7 cellular contexts compared by ENCODE assay signal in the genomic region with DNA sequence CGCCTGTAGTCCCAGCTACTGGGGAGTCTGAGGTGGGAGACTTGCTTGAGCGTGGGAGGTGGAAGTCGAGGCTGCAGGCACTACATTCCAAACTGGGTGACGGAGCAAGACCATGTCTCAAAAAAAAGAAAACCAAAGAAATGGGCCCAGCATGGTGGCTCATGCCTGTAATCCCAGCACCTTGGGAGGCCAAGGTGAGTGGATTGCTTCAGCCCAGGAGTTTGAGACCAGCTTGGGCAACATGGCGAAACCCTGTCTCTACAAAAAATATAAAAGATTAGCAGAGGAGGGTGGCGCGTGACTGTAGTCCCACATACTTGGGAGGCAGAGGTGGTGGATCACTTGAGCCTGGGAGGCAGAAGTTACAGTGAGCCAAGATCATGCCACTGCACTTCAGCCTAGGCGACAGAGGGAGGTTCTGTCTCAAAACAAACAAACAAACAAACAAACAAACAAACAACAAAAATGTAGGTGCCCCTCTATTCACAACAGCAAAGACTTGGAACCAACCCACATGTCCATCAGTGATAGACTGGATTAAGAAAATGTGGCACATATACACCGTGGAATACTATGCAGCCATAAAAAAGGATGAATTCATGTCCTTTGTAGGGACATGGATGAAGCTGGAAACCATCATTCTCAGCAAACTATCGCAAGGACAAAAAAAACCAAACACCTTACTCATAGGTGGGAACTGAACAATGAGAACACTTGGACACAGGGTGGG. TPM values are rescaled to one million over a fixed set of nuclear protein-coding genes. Genes with fewer than 3 reads are reported as not detected.
DNase-seq lines count a peak whose midpoint lies in the region; ATAC-seq and TF ChIP-seq lines count a peak whose summit lies in the region.
"Not testable (repeated sequence)": the region's sequence is repeated elsewhere in the genome, so short reads cannot be mapped to it uniquely, and the experiment has no call there.

No MANE protein-coding gene starts in this region.

- H3K9me3 Mint-ChIP-seq in activated T-cell treated with anti-CD3 and anti-CD28 coated beads, Interleukin-2, amount 50 U/mL, for 72 hours; neural progenitor cell: not testable (repeated sequence)

- TF ChIP-seq EP300 in transverse colon (IDR thresholded peaks at IDR 0.05; ENCODE audit: low read depth) = not testable (repeated sequence)

- 91% methylated on average over 9 to 10 of the region's 10 CpGs for WGBS in esophagus squamous epithelium, 2 donors
- 90 to 91% methylated on average over 10 of the region's 10 CpGs for WGBS in transverse colon (ENCODE audit: low coverage in 1 of 2), 2 donors

- not testable (repeated sequence) for H3K27ac ChIP-seq in DOHH2 (ENCODE audit: low read depth, low read length); OCI-LY3 (ENCODE audit: low read length); neural progenitor cell
- peak overlapping the region in 3 of 4 donors; percentile 73 to 91 (median 87) for H3K27ac ChIP-seq in esophagus squamous epithelium
- peak overlapping the region; percentile 20 to 44 (median 37) for H3K27ac ChIP-seq in transverse colon

- H3K4me1 ChIP-seq in DOHH2 (ENCODE audit: control insufficient read depth, low read length) = peaks cover 81% of the 10 kb centered on the region
- H3K4me1 ChIP-seq in OCI-LY3 (ENCODE audit: low read length) = peaks cover 52% of the 10 kb centered on the region
- H3K4me1 ChIP-seq in esophagus squamous epithelium = peaks cover 33 to 76% (median 38%) of the 10 kb centered on the region in 3 donors
- H3K4me1 ChIP-seq in neural progenitor cell = peaks cover 36% of the 10 kb centered on the region
- peaks cover 11 to 20% (median 13%) of the 10 kb centered on the region in 4 donors for H3K4me1 ChIP-seq in transverse colon

- H3K9me2 ChIP-seq in DOHH2 (replicated peaks; ENCODE audit: control insufficient read depth, low read length) = not testable (repeated sequence)

- H3K79me2 ChIP-seq in DOHH2 (ENCODE audit: control insufficient read depth, low read length); OCI-LY3 (ENCODE audit: low read length); neural progenitor cell (ENCODE audit: low read depth): not testable (repeated sequence)

- H3K4me3 Mint-ChIP-seq in T-helper 17 cell; activated T-cell treated with anti-CD3 and anti-CD28 coated beads, Interleukin-2, amount 50 U/mL, for 72 hours; neural progenitor cell: not testable (repeated sequence)

- intact Hi-C loops in esophagus squamous epithelium (cut with DNase I); transverse colon (cut with DNase I; ENCODE audit: low total_unique reads): not testable (repeated sequence)

- H3K27ac Mint-ChIP-seq in T-helper 17 cell (peak overlapping the region; percentile 56), neural progenitor cell (peak overlapping the region; percentile 91)
- H3K27ac Mint-ChIP-seq in activated T-cell treated with anti-CD3 and anti-CD28 coated beads, Interleukin-2, amount 50 U/mL, for 72 hours = peak overlapping the region; percentile 33

- not testable (repeated sequence) for H3K27me3 ChIP-seq in DOHH2 (ENCODE audit: control insufficient read depth, low read length); esophagus squamous epithelium; neural progenitor cell; transverse colon
- H3K27me3 ChIP-seq in OCI-LY3 (ENCODE audit: low read depth, low read length) = peaks cover 15% of the 10 kb centered on the region

- TF ChIP-seq CTCF in DOHH2 (IDR thresholded peaks at IDR 0.05; ENCODE audit: low read depth, low read length, poor library complexity, severe bottlenecking); OCI-LY3 (IDR thresholded peaks at IDR 0.05; ENCODE audit: low read depth, low read length); esophagus squamous epithelium (IDR thresholded peaks at IDR 0.05); neural progenitor cell (IDR thresholded peaks at IDR 0.05); transverse colon (IDR thresholded peaks at IDR 0.05): not testable (repeated sequence)

- 0 out of 2 replicates have a peak overlapping the region, but pooled peaks have one; percentile 29 for H3K4me2 ChIP-seq in DOHH2 (ENCODE audit: low read length)
- H3K4me2 ChIP-seq in OCI-LY3 (ENCODE audit: low read length) = 0 out of 2 replicates have a peak overlapping the region, but pooled peaks have one; percentile 40
- H3K4me2 ChIP-seq in neural progenitor cell = not testable (repeated sequence)

- ATAC-seq in T-helper 17 cell; activated T-cell treated with anti-CD3 and anti-CD28 coated beads, Interleukin-2, amount 50 U/mL, for 72 hours (replicated peaks in 1 of 2): not testable (repeated sequence)

- not testable (repeated sequence) for H3K9me3 ChIP-seq in DOHH2 (ENCODE audit: control insufficient read depth, insufficient read depth, low read length); OCI-LY3 (ENCODE audit: insufficient read depth, low read length); T-helper 17 cell (ENCODE audit: control insufficient read depth, low read length, poor library complexity, severe bottlenecking); esophagus squamous epithelium; neural progenitor cell (ENCODE audit: low read depth); transverse colon

- peaks cover 51% of the 10 kb centered on the region for H3K4me1 Mint-ChIP-seq in T-helper 17 cell
- H3K4me1 Mint-ChIP-seq in activated T-cell treated with anti-CD3 and anti-CD28 coated beads, Interleukin-2, amount 50 U/mL, for 72 hours (ENCODE audit: low read depth) = peaks cover 74% of the 10 kb centered on the region
- peaks cover 51% of the 10 kb centered on the region for H3K4me1 Mint-ChIP-seq in neural progenitor cell

- in situ Hi-C loops in transverse colon (cut with MboI; ENCODE audit: low pct_ligation_motif_present in 1 of 4, low pct_unique_long_range_greater_than_20kb in 1 of 4, low sequenced_read_pairs in 3 of 4) = not testable (repeated sequence)

- DNase-seq in T-helper 17 cell; activated T-cell treated with anti-CD3 and anti-CD28 coated beads, Interleukin-2, amount 50 U/mL, for 72 hours; esophagus squamous epithelium (lab: John Stamatoyannopoulos, UW); neural progenitor cell (ENCODE audit: low spot score); transverse colon: not testable (repeated sequence)

- not testable (repeated sequence) for H3K36me3 Mint-ChIP-seq in T-helper 17 cell (ENCODE audit: low read depth); activated T-cell treated with anti-CD3 and anti-CD28 coated beads, Interleukin-2, amount 50 U/mL, for 72 hours (ENCODE audit: insufficient read depth in 2 of 2); neural progenitor cell

- H3K27me3 Mint-ChIP-seq in T-helper 17 cell; activated T-cell treated with anti-CD3 and anti-CD28 coated beads, Interleukin-2, amount 50 U/mL, for 72 hours (ENCODE audit: low read depth); neural progenitor cell (ENCODE audit: insufficient read depth, low read depth): not testable (repeated sequence)

- not testable (repeated sequence) for H3K9ac ChIP-seq in OCI-LY3 (ENCODE audit: low read length); neural progenitor cell

- H3K36me3 ChIP-seq in DOHH2 (ENCODE audit: control insufficient read depth, low read length); OCI-LY3 (replicated peaks; ENCODE audit: low read depth, low read length); esophagus squamous epithelium; neural progenitor cell; transverse colon: not testable (repeated sequence)

- H3F3A ChIP-seq in DOHH2 (ENCODE audit: control insufficient read depth, insufficient read depth) = not testable (repeated sequence)
- peaks cover 25% of the 10 kb centered on the region for H3F3A ChIP-seq in neural progenitor cell (ENCODE audit: low read depth)

- not testable (repeated sequence) for H3K4me3 ChIP-seq in DOHH2 (ENCODE audit: low read length); OCI-LY3 (ENCODE audit: low read length); esophagus squamous epithelium; neural progenitor cell; transverse colon

- H4K20me1 ChIP-seq in DOHH2 (ENCODE audit: control insufficient read depth, insufficient read depth, low read depth, low read length); OCI-LY3 (ENCODE audit: insufficient read depth, low read length); neural progenitor cell (ENCODE audit: low read depth): not testable (repeated sequence)

- not testable (repeated sequence) for H2AFZ ChIP-seq in OCI-LY3 (ENCODE audit: low read depth, low read length); neural progenitor cell (replicated peaks)

- not testable (repeated sequence) for TF ChIP-seq POLR2A in esophagus squamous epithelium (IDR thresholded peaks at IDR 0.05); transverse colon (IDR thresholded peaks at IDR 0.05)

RNA-seq across cellular contexts. Expression of a gene that starts 40.7 kb away (rescaled TPM):
- total RNA-seq in T-helper 17 cell (1 to 10 TPM; 5.1 to 8.6 TPM), esophagus squamous epithelium (10 to 100 TPM; 15.8 to 32.0 (median 21.4) TPM), neural progenitor cell (ENCODE audit: low replicate concordance) (29.4 and 56.2 TPM in 2 replicates), transverse colon (10 to 100 TPM; 12.5 to 46.8 (median 24.4) TPM)
- 1 to 10 TPM; 5.4 to 5.7 TPM for total RNA-seq in activated T-cell treated with anti-CD3 and anti-CD28 coated beads, Interleukin-2, amount 50 U/mL, for 72 hours

RNA-seq across cellular contexts. Expression of a gene that starts 53.1 kb away (rescaled TPM):
- 10 to 100 TPM in 1 of 2 donors, under 1 TPM in 1; 0.65 to 10.2 TPM for total RNA-seq in T-helper 17 cell
- 1 to 10 TPM; 4.5 to 5.8 TPM for total RNA-seq in activated T-cell treated with anti-CD3 and anti-CD28 coated beads, Interleukin-2, amount 50 U/mL, for 72 hours
- total RNA-seq in esophagus squamous epithelium = 1 to 10 TPM in 1 of 4 donors, under 1 TPM in 3; 0.76 to 1.9 (median 0.91) TPM
- total RNA-seq in neural progenitor cell (ENCODE audit: low replicate concordance) = 7.1 and 12.1 TPM in 2 replicates
- total RNA-seq in transverse colon = 1 to 10 TPM in 2 of 4 donors, under 1 TPM in 1, not detected in 1; 0.80 to 1.2 (median 1.1) TPM

Comparison
In these comparisons a context has a peak if more than half of its experiments do, and no peak if none do; other contexts are left out.
1. H3K27ac Mint-ChIP-seq: peak in every context shown above with its lines; median percentile 91 in neural progenitor cell; 56 in T-helper 17 cell; 33 in activated T-cell treated with anti-CD3 and anti-CD28 coated beads, Interleukin-2, amount 50 U/mL, for 72 hours.